Comparison of ENCODE assay signal across 29 cellular contexts in the genomic region with DNA sequence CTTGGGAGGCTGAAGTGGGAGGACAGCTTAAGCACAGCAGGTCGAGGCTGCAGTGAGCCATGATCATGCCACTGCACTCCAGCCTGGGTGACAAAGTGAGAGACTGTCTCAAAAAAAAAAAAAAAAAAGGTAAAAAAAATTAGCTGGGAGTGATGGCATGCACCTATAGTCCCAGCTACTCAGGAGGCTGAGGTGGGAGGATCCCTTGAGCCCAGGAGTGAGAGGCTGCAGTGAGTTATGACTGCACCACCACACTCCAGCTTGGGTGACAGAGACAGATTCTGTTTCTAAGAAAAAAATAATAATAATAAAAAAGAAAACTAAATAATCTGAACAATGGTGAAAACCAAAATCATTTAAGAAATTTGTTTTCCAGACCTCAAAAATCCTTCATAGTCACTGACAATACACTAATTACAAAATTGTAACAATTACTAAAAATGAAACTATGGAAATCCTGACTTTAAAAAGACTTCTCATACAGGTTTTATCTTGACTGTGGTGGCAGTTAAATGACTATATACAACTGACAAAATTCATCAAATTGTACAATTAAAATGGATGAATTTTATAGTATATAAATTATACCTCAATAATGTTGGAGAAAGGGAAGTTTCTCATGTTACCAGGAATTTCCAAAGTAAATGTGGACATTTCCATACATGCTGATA.
"Had no signal": no experiment of that assay in that cellular context is flagged by ENCODE, and none has a peak within 500 bp of the region (broad histone marks: within the 10 kb centered on the region; RNA-seq: fewer than 3 reads in every experiment).

No MANE protein-coding gene starts in this region.

- H3K4me1 Mint-ChIP-seq: immature natural killer cell; memory B cell; neural crest cell; stimulated activated memory B cell treated with anti-CD40 and anti-IgM and Interleukin-4, amounts not matched to agents 10 μg/mL and 1 μg/mL and 100 μg/mL, for 72 hours had no signal

- H3K27me3 ChIP-seq: esophagus squamous epithelium, spleen, testis, tibial artery had no signal

- DNase-seq: dermis blood vessel endothelial cell; effector memory CD4-positive, alpha-beta T cell; erythroblast; esophagus squamous epithelium; foreskin melanocyte; glutamatergic neuron; heart right ventricle; hypothalamus; immature natural killer cell; islet precursor cell; mucosa of descending colon; naive B cell; posterior cingulate gyrus; psoas muscle; right cardiac atrium; spleen; stimulated activated CD4-positive, alpha-beta T cell treated with anti-CD3 and anti-CD28 coated beads, Interleukin-4, amount 100 ng/mL, for 4 hours; stimulated activated naive CD8-positive, alpha-beta T cell treated with anti-CD3 and anti-CD28 coated beads, Interleukin-15, Interleukin-2, amounts not matched to agents 100 U/mL and 50 U/mL, for 24 hours; substantia nigra; testis; tibial artery had no signal

- H3K9me3 ChIP-seq: esophagus squamous epithelium, heart right ventricle, mucosa of descending colon, psoas muscle, spleen, testis, tibial artery had no signal

- H3K27ac Mint-ChIP-seq: immature natural killer cell; memory B cell; natural killer cell treated with Interleukin-12 subunit alpha and Interleukin-12 subunit beta and Interleukin-15 and Interleukin-18, amount 100 ng/mL, for 72 hours; stimulated activated memory B cell treated with anti-CD40 and anti-IgM and Interleukin-4, amounts not matched to agents 10 μg/mL and 1 μg/mL and 100 μg/mL, for 72 hours; type B pancreatic cell had no signal

- H3K4me3 Mint-ChIP-seq: immature natural killer cell; memory B cell; naive B cell; natural killer cell treated with Interleukin-12 subunit alpha and Interleukin-12 subunit beta and Interleukin-15 and Interleukin-18, amount 100 ng/mL, for 72 hours; neural crest cell; stimulated activated memory B cell treated with anti-CD40 and anti-IgM and Interleukin-4, amounts not matched to agents 10 μg/mL and 1 μg/mL and 100 μg/mL, for 72 hours; type B pancreatic cell had no signal

- H3K4me1 ChIP-seq: esophagus squamous epithelium, heart right ventricle, psoas muscle, spleen, testis, tibial artery had no signal

- H3K27ac ChIP-seq: coronary artery, esophagus squamous epithelium, heart right ventricle, psoas muscle, skin epidermis, spleen, testis, tibial artery had no signal

- H3K4me3 ChIP-seq: coronary artery, esophagus squamous epithelium, heart right ventricle, lung, mucosa of descending colon, psoas muscle, skin epidermis, spleen, testis, tibial artery had no signal

- H3K27me3 Mint-ChIP-seq: memory B cell; naive B cell; stimulated activated memory B cell treated with anti-CD40 and anti-IgM and Interleukin-4, amounts not matched to agents 10 μg/mL and 1 μg/mL and 100 μg/mL, for 72 hours; type B pancreatic cell had no signal

- H3K9me3 Mint-ChIP-seq: immature natural killer cell; memory B cell; natural killer cell treated with Interleukin-12 subunit alpha and Interleukin-12 subunit beta and Interleukin-15 and Interleukin-18, amount 100 ng/mL, for 72 hours; stimulated activated memory B cell treated with anti-CD40 and anti-IgM and Interleukin-4, amounts not matched to agents 10 μg/mL and 1 μg/mL and 100 μg/mL, for 72 hours; type B pancreatic cell had no signal

- ATAC-seq: heart right ventricle; mucosa of descending colon; natural killer cell treated with Interleukin-12 subunit alpha and Interleukin-12 subunit beta and Interleukin-15 and Interleukin-18, amount 100 ng/mL, for 72 hours; psoas muscle; right cardiac atrium; stimulated activated memory B cell treated with anti-CD40 and anti-IgM and Interleukin-4, amounts not matched to agents 10 μg/mL and 1 μg/mL and 100 μg/mL, for 72 hours; stimulated activated naive CD8-positive, alpha-beta T cell treated with anti-CD3 and anti-CD28 coated beads, Interleukin-15, Interleukin-2, amounts not matched to agents 100 U/mL and 50 U/mL, for 24 hours had no signal
